8 cellular contexts compared by ENCODE assay signal in the genomic region with DNA sequence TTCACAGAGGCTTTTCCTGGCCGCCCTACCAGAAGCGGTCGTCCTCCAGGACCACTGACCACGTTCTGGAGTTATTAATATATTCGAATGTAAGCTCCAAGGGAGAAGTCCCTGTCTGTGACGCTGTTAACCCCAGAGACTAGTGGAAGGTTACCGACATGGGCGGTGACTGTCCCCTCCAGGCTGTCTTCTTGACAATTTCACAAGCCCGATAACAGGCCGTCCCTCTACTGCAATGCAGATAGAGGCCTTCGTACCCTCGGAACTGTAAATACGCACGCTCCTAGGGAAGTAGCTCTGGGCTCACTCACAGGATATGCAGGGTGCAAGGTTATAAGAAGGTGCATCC. TPM values are rescaled to one million over a fixed set of nuclear protein-coding genes. Genes with fewer than 3 reads are reported as not detected.
A peak's percentile ranks its signal among the peaks of the same experiment; 100 is the strongest.
DNase-seq lines count a peak whose midpoint lies in the region; ATAC-seq and TF ChIP-seq lines count a peak whose summit lies in the region.

No MANE protein-coding gene starts in this region.

- POLR2A ChIA-PET in Panc1 (lab: Charles Lee), result interaction anchor here (0.6 kb wide), 2 partner anchors 139 to 244 kb away, joined by 3 read pairs; no protein-coding TSS in a partner anchor

- intact Hi-C loops in Panc1 (cut with micrococcal nuclease; ENCODE audit: unreplicated experiment), result no loop called here
- intact Hi-C loops in left ventricle myocardium inferior (cut with micrococcal nuclease), result no loop called here

- H3K9me3 ChIP-seq in HUES64 (ENCODE audit: insufficient read depth, low read depth, low read length) (peaks cover 5% of the 10 kb centered on the region; the same call in 1 of the 2 replicates), Panc1 (ENCODE audit: control insufficient read depth, insufficient read depth, low read depth, low read length) (no peaks in the 10 kb centered on the region), left ventricle myocardium inferior (replicated peaks) (peaks cover 7% of the 10 kb centered on the region)

- H3K27ac ChIP-seq in HUES64 (ENCODE audit: low read depth, low read length) (peak overlapping the region; percentile 94), Panc1 (ENCODE audit: low read length) (peak overlapping the region; percentile 86), left ventricle myocardium inferior (replicated peaks) (peak overlapping the region; percentile 91), rectal smooth muscle tissue (ENCODE audit: low read depth, low read length) (peak overlapping the region; percentile 93)

- WGBS in HUES64, result 2% methylated on average over 14 of the region's 14 CpGs

- peak overlapping the region; percentile 92 for H3K9ac ChIP-seq in HUES64 (ENCODE audit: low read depth, low read length)
- peak overlapping the region; percentile 93 for H3K9ac ChIP-seq in rectal smooth muscle tissue (ENCODE audit: low read length)

- no TSS peak for BruUV-seq in Panc1 (replicated peaks; lab: Mats Ljungman, UMichigan)

- peaks cover 20% of the 10 kb centered on the region for H3K4me1 Mint-ChIP-seq in activated naive CD8-positive, alpha-beta T cell treated with anti-CD3 and anti-CD28 coated beads for 36 hours

- H3K27me3 ChIP-seq in HUES64 (ENCODE audit: insufficient read depth, low read length) (no peaks in the 10 kb centered on the region), Panc1 (ENCODE audit: control insufficient read depth, insufficient read depth, low read length) (no peaks in the 10 kb centered on the region), left ventricle myocardium inferior (ENCODE audit: low read depth) (no peaks in the 10 kb centered on the region), rectal smooth muscle tissue (ENCODE audit: control insufficient read depth, insufficient read depth, low read length) (no peaks in the 10 kb centered on the region)

- CTCF ChIA-PET in Panc1 (lab: Charles Lee), result interaction anchor here (0.6 kb wide), 1 partner anchor 260 kb away, joined by 3 read pairs; no protein-coding TSS in a partner anchor

- H3K4me1 ChIP-seq in HUES64 (ENCODE audit: insufficient read depth, low read length), result no peaks in the 10 kb centered on the region
- peaks cover 4% of the 10 kb centered on the region; the same call in 1 of the 2 replicates for H3K4me1 ChIP-seq in Panc1 (ENCODE audit: control insufficient read depth, insufficient read depth, low read length)
- peaks cover 46% of the 10 kb centered on the region for H3K4me1 ChIP-seq in left ventricle myocardium inferior
- peaks cover 4% of the 10 kb centered on the region for H3K4me1 ChIP-seq in rectal smooth muscle tissue (ENCODE audit: control insufficient read depth, insufficient read depth, low read length)

- H3K4me3 Mint-ChIP-seq in activated naive CD8-positive, alpha-beta T cell treated with anti-CD3 and anti-CD28 coated beads for 36 hours, result peak overlapping the region; percentile 96

- no peaks in the 10 kb centered on the region for H3K27me3 Mint-ChIP-seq in activated naive CD8-positive, alpha-beta T cell treated with anti-CD3 and anti-CD28 coated beads for 36 hours

- no peak for TF ChIP-seq CTCF in Panc1 (IDR thresholded peaks at IDR 0.05)
- no peak for TF ChIP-seq CTCF in left ventricle myocardium inferior (IDR thresholded peaks at IDR 0.05; ENCODE audit: borderline replicate concordance)

- peak; percentile 52 for ATAC-seq in GM21447 (IDR thresholded peaks at IDR 0.05; ENCODE audit: unreplicated experiment)
- peak; percentile 71 for ATAC-seq in Panc1

- H3K36me3 ChIP-seq in HUES64 (ENCODE audit: insufficient read depth, low read length) (peaks cover 20% of the 10 kb centered on the region), Panc1 (ENCODE audit: control insufficient read depth, insufficient read depth, low read length) (peaks cover 2% of the 10 kb centered on the region), left ventricle myocardium inferior (peaks cover 6% of the 10 kb centered on the region), rectal smooth muscle tissue (ENCODE audit: control insufficient read depth, insufficient read depth, low read length) (no peaks in the 10 kb centered on the region)

- in situ Hi-C loops in Panc1 (cut with HindIII; ENCODE audit: low pct_unique_long_range_greater_than_20kb, low sequenced_read_pairs), result no loop called here

- DNase-seq in DMS79 treated with DMSO at 0.1 percent for 48 hours (lab: John Stamatoyannopoulos, UW) (peak; percentile 22), Panc1 (ENCODE audit: low read depth, low spot score) (no peak), left ventricle myocardium inferior (peak; percentile 40), HPDE6-E6E7 (ENCODE audit: extremely low spot score) (no peak)
- peak; percentile 61 for DNase-seq in activated naive CD8-positive, alpha-beta T cell treated with anti-CD3 and anti-CD28 coated beads for 36 hours

- H3K36me3 Mint-ChIP-seq in activated naive CD8-positive, alpha-beta T cell treated with anti-CD3 and anti-CD28 coated beads for 36 hours, result peaks cover 14% of the 10 kb centered on the region

- peak overlapping the region; percentile 94 for H3K27ac Mint-ChIP-seq in activated naive CD8-positive, alpha-beta T cell treated with anti-CD3 and anti-CD28 coated beads for 36 hours

- H3K9me3 Mint-ChIP-seq in activated naive CD8-positive, alpha-beta T cell treated with anti-CD3 and anti-CD28 coated beads for 36 hours, result peaks cover 5% of the 10 kb centered on the region

- H3K4me3 ChIP-seq in HUES64 (ENCODE audit: low read length) (peak overlapping the region; percentile 99), Panc1 (ENCODE audit: low read depth in 2 of 2, low read length in 2 of 2) (peak overlapping the region; percentile 77 to 84), left ventricle myocardium inferior (peak overlapping the region; percentile 97), rectal smooth muscle tissue (ENCODE audit: low read length) (peak overlapping the region; percentile 94)

RNA-seq across cellular contexts. Expression of a gene that starts 0.6 kb away (rescaled TPM):
- 12.9 TPM for polyA plus RNA-seq in HUES64 (2013, experiment 1 of 2)
- 13.6 TPM for polyA plus RNA-seq in HUES64 (2013, experiment 2 of 2)
- 33.2 TPM for total RNA-seq in Panc1 (2021; ENCODE audit: unreplicated experiment)
- 14.4 TPM for polyA plus RNA-seq in Panc1 (2012; ENCODE audit: insufficient read length)
- 10 to 100 TPM; 11.3 to 11.9 TPM for total RNA-seq in activated naive CD8-positive, alpha-beta T cell treated with anti-CD3 and anti-CD28 coated beads for 36 hours
- total RNA-seq in left ventricle myocardium inferior, result 24.0 TPM

Comparison
In these comparisons a context has a peak if more than half of its experiments do, and no peak if none do; other contexts are left out.
1. DNase-seq: peak in DMS79 treated with DMSO at 0.1 percent for 48 hours (single experiment), activated naive CD8-positive, alpha-beta T cell treated with anti-CD3 and anti-CD28 coated beads for 36 hours (single experiment) and left ventricle myocardium inferior (single experiment); none in Panc1 (single experiment) and HPDE6-E6E7 (single experiment).
2. Peak in every context shown above with its lines, with median percentiles within 50 percentile points of each other: H3K27ac ChIP-seq and H3K4me3 ChIP-seq.